Comparison of ENCODE assay signal across 1 cellular context in genomic region chr10:25174461-25175230, GRCh38.
TF ChIP-seq lines count a peak whose summit lies in the region.

Gene GPR158 (plus strand): TSS chr10:25175001. CDS start chr10:25175421, 420 bp downstream.

TF ChIP-seq in K562, 482 proteins besides CTCF, POLR2A, EP300 and RAD21 (continued from another document and continues in another):
- TF ChIP-seq CUX1 (CRISPR knock-in tag; IDR thresholded peaks at IDR 0.05) (no peak), ZNF12 (CRISPR knock-in tag; IDR thresholded peaks at IDR 0.05) (no peak), MTA2 (IDR thresholded peaks at IDR 0.05; ENCODE audit: low read depth) (no peak), TSHZ1 (CRISPR knock-in tag; IDR thresholded peaks at IDR 0.05) (no peak), ZNF766 (CRISPR knock-in tag; conservative IDR thresholded peaks at IDR 0.05) (peak; percentile 70), TAF15 (IDR thresholded peaks at IDR 0.05; ENCODE audit: low read depth, low read length) (no peak), ZNF395 (CRISPR knock-in tag; IDR thresholded peaks at IDR 0.05) (no peak), ZNF707 (CRISPR knock-in tag; conservative IDR thresholded peaks at IDR 0.05) (no peak), FOXJ3 (CRISPR knock-in tag; IDR thresholded peaks at IDR 0.05) (0 out of 2 replicates have a peak, but pooled peaks have one; percentile 37), DIDO1 (tag; IDR thresholded peaks at IDR 0.05; ENCODE audit: low read depth) (no peak), ZNF354B (CRISPR knock-in tag; IDR thresholded peaks at IDR 0.05) (no peak), ZNF518B (CRISPR knock-in tag; IDR thresholded peaks at IDR 0.05) (no peak), KAT7 (CRISPR knock-in tag; IDR thresholded peaks at IDR 0.05; ENCODE audit: borderline replicate concordance) (no peak), MAZ (CRISPR knock-in tag; conservative IDR thresholded peaks at IDR 0.05 in 1 of 2, IDR thresholded peaks at IDR 0.05 in 1 of 2) (peak; percentile 76 to 87), NFXL1 (CRISPR knock-in tag; IDR thresholded peaks at IDR 0.05) (no peak), MCM3 (IDR thresholded peaks at IDR 0.05) (no peak), ZNF384 (IDR thresholded peaks at IDR 0.05; ENCODE audit: low read depth, low read length) (no peak), SLC30A9 (CRISPR knock-in tag; IDR thresholded peaks at IDR 0.05) (no peak), ERF (CRISPR knock-in tag; IDR thresholded peaks at IDR 0.05) (no peak), TEAD1 (CRISPR knock-in tag; IDR thresholded peaks at IDR 0.05) (no peak), MIER1 (IDR thresholded peaks at IDR 0.05; ENCODE audit: low read depth) (peak; percentile 97), STAT5A (IDR thresholded peaks at IDR 0.05; ENCODE audit: borderline replicate concordance, low read length) (no peak), RBM22 (IDR thresholded peaks at IDR 0.05; ENCODE audit: low read depth, low read length, poor library complexity, severe bottlenecking) (no peak), SMARCA4 (IDR thresholded peaks at IDR 0.05) (no peak), ZNF507 (tag; conservative IDR thresholded peaks at IDR 0.05) (no peak), ZNF785 (CRISPR knock-in tag; IDR thresholded peaks at IDR 0.05) (no peak), E2F4 (CRISPR knock-in tag; IDR thresholded peaks at IDR 0.05; ENCODE audit: low read depth) (0 out of 2 replicates have a peak, but pooled peaks have one; percentile 15), EHMT2 (IDR thresholded peaks at IDR 0.05) (peak; percentile 99), ZBTB1 (CRISPR knock-in tag; IDR thresholded peaks at IDR 0.05; ENCODE audit: borderline replicate concordance, low read depth) (no peak), SIN3A (IDR thresholded peaks at IDR 0.05; ENCODE audit: borderline replicate concordance in 2 of 2, control insufficient read depth in 1 of 2, low read depth in 2 of 2, low read length in 2 of 2) (no peak), CHAMP1 (IDR thresholded peaks at IDR 0.05) (peak; percentile 49; the same call in 1 of the 2 replicates), YY1 (IDR thresholded peaks at IDR 0.05; ENCODE audit: borderline replicate concordance in 1 of 3, control insufficient read depth in 1 of 3, extremely low read depth in 1 of 3, insufficient read depth in 3 of 3, insufficient read length in 1 of 3, insufficient replicate concordance in 2 of 3, low read depth in 1 of 3, low read length in 2 of 3) (peak in 1 of 3 experiments; percentile 73), E2F8 (IDR thresholded peaks at IDR 0.05; ENCODE audit: low read depth, partially characterized antibody) (no peak)
